ENCODE assay signal across 1 cellular context in the genomic region with DNA sequence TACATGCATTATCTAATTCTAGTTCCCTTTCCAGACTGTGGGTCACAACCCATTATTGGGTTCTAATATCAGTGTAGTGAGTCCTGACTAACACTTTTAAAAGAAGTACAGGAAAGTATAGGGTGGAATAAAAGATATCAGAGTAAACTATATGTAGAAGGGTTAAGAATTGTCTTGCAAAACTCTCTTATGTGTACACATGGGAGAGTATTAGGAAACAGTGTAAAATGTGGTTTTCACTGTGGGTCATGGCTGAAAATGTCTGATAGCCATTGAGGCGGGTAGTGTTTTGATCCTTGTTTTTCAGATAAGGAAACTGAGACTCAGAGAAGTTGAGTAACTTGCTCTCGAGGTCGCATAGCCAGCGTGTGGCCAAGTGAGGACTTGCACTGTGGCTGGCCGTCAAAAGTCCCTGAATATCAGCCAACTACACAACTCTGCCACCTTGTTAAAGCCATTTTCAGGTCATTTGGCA.
A peak's percentile ranks its signal among the peaks of the same experiment; 100 is the strongest.
TF ChIP-seq lines count a peak whose summit lies in the region.

No MANE protein-coding gene starts in this region.

TF ChIP-seq in HepG2, 621 proteins besides CTCF, POLR2A, EP300 and RAD21 (continued from another document and continues in another):
- TF ChIP-seq, protein P1, sequence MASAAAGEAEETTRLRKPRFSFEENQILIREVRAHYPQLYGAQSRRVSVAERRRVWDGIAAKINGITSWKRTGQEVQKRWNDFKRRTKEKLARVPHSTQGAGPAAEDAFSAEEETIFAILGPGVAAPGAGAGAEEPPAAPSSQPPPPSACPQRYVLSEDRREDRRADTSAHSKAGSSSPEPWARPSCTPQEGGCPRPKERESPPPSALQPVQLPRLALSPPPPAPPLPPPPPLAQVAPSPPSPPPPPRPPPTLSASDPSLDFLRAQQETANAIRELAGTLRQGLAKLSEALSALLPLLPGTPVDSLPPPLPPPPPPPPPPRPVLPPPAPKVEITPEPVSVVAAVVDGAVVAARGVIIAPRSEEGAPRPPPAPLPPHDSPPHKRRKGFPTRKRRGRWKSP (CRISPR knock-in tag; IDR thresholded peaks at IDR 0.05) = no peak
- TF ChIP-seq, protein P2, sequence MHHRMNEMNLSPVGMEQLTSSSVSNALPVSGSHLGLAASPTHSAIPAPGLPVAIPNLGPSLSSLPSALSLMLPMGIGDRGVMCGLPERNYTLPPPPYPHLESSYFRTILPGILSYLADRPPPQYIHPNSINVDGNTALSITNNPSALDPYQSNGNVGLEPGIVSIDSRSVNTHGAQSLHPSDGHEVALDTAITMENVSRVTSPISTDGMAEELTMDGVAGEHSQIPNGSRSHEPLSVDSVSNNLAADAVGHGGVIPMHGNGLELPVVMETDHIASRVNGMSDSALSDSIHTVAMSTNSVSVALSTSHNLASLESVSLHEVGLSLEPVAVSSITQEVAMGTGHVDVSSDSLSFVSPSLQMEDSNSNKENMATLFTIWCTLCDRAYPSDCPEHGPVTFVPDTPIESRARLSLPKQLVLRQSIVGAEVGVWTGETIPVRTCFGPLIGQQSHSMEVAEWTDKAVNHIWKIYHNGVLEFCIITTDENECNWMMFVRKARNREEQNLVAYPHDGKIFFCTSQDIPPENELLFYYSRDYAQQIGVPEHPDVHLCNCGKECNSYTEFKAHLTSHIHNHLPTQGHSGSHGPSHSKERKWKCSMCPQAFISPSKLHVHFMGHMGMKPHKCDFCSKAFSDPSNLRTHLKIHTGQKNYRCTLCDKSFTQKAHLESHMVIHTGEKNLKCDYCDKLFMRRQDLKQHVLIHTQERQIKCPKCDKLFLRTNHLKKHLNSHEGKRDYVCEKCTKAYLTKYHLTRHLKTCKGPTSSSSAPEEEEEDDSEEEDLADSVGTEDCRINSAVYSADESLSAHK (CRISPR knock-in tag; IDR thresholded peaks at IDR 0.05; ENCODE audit: borderline replicate concordance) = no peak
- TF ChIP-seq SRSF1 (optimal IDR thresholded peaks at IDR 0.05; ENCODE audit: low read depth, low read length) (no peak), ZMYM2 (CRISPR knock-in tag; IDR thresholded peaks at IDR 0.05) (0 out of 2 replicates have a peak, but pooled peaks have one; percentile 8), ZNF124 (CRISPR knock-in tag; IDR thresholded peaks at IDR 0.05) (no peak), YEATS2 (CRISPR knock-in tag; IDR thresholded peaks at IDR 0.05; ENCODE audit: borderline replicate concordance) (no peak), CREB1 (IDR thresholded peaks at IDR 0.05) (no peak), CREB1 (CRISPR knock-in tag; IDR thresholded peaks at IDR 0.05) (0 out of 2 replicates have a peak, but pooled peaks have one; percentile 44), THAP11 (CRISPR knock-in tag; IDR thresholded peaks at IDR 0.05) (no peak), RXRB (CRISPR knock-in tag; IDR thresholded peaks at IDR 0.05; ENCODE audit: borderline replicate concordance) (peak; percentile 54), TEAD3 (CRISPR knock-in tag; optimal IDR thresholded peaks at IDR 0.05; ENCODE audit: borderline replicate concordance) (peak; percentile 13), RAD51 (IDR thresholded peaks at IDR 0.05; ENCODE audit: borderline replicate concordance) (no peak), MIXL1 (CRISPR knock-in tag; IDR thresholded peaks at IDR 0.05) (no peak), TMF1 (CRISPR knock-in tag; IDR thresholded peaks at IDR 0.05; ENCODE audit: low read depth) (no peak), ZNF264 (CRISPR knock-in tag; IDR thresholded peaks at IDR 0.05) (no peak), ZMAT3 (CRISPR knock-in tag; conservative IDR thresholded peaks at IDR 0.05) (no peak), ZNF367 (CRISPR knock-in tag; IDR thresholded peaks at IDR 0.05; ENCODE audit: borderline replicate concordance) (no peak), ZNF225 (CRISPR knock-in tag; IDR thresholded peaks at IDR 0.05) (no peak), ZNF251 (CRISPR knock-in tag; IDR thresholded peaks at IDR 0.05) (no peak), ZKSCAN5 (CRISPR knock-in tag; IDR thresholded peaks at IDR 0.05) (no peak), KDM5B (CRISPR knock-in tag; IDR thresholded peaks at IDR 0.05; ENCODE audit: borderline replicate concordance) (no peak), YEATS4 (CRISPR knock-in tag; IDR thresholded peaks at IDR 0.05; ENCODE audit: borderline replicate concordance) (no peak), ZNF143 (CRISPR knock-in tag; IDR thresholded peaks at IDR 0.05) (no peak), RNF2 (conservative IDR thresholded peaks at IDR 0.05; ENCODE audit: low read depth) (no peak), SNRNP70 (IDR thresholded peaks at IDR 0.05; ENCODE audit: low read depth, low read length) (no peak), KLF6 (CRISPR knock-in tag; IDR thresholded peaks at IDR 0.05) (peak; percentile 33; the same call in 1 of the 2 replicates), KDM2A (CRISPR knock-in tag; IDR thresholded peaks at IDR 0.05; ENCODE audit: borderline replicate concordance, low read depth) (no peak; the same call in 1 of the 2 replicates), ZNF567 (CRISPR knock-in tag; IDR thresholded peaks at IDR 0.05; ENCODE audit: borderline replicate concordance) (no peak), RORA (CRISPR knock-in tag; IDR thresholded peaks at IDR 0.05) (no peak), ZNF781 (CRISPR knock-in tag; IDR thresholded peaks at IDR 0.05; ENCODE audit: borderline replicate concordance, not compliant biosample characterization) (no peak), SALL1 (CRISPR knock-in tag; IDR thresholded peaks at IDR 0.05) (peak; percentile 62; the same call in 1 of the 2 replicates)
- TF ChIP-seq, protein P3, sequence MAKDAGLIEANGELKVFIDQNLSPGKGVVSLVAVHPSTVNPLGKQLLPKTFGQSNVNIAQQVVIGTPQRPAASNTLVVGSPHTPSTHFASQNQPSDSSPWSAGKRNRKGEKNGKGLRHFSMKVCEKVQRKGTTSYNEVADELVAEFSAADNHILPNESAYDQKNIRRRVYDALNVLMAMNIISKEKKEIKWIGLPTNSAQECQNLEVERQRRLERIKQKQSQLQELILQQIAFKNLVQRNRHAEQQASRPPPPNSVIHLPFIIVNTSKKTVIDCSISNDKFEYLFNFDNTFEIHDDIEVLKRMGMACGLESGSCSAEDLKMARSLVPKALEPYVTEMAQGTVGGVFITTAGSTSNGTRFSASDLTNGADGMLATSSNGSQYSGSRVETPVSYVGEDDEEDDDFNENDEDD (CRISPR knock-in tag; IDR thresholded peaks at IDR 0.05; ENCODE audit: borderline replicate concordance) = no peak
- TF ChIP-seq, protein P4, sequence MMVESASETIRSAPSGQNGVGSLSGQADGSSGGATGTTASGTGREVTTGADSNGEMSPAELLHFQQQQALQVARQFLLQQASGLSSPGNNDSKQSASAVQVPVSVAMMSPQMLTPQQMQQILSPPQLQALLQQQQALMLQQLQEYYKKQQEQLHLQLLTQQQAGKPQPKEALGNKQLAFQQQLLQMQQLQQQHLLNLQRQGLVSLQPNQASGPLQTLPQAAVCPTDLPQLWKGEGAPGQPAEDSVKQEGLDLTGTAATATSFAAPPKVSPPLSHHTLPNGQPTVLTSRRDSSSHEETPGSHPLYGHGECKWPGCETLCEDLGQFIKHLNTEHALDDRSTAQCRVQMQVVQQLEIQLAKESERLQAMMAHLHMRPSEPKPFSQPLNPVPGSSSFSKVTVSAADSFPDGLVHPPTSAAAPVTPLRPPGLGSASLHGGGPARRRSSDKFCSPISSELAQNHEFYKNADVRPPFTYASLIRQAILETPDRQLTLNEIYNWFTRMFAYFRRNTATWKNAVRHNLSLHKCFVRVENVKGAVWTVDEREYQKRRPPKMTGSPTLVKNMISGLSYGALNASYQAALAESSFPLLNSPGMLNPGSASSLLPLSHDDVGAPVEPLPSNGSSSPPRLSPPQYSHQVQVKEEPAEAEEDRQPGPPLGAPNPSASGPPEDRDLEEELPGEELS (CRISPR knock-in tag; IDR thresholded peaks at IDR 0.05) = 0 out of 2 replicates have a peak, but pooled peaks have one; percentile 27
- TF ChIP-seq, protein P5, sequence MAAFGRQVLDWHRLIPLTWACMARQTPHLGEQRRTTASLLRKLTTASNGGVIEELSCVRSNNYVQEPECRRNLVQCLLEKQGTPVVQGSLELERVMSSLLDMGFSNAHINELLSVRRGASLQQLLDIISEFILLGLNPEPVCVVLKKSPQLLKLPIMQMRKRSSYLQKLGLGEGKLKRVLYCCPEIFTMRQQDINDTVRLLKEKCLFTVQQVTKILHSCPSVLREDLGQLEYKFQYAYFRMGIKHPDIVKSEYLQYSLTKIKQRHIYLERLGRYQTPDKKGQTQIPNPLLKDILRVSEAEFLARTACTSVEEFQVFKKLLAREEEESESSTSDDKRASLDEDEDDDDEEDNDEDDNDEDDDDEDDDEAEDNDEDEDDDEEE (CRISPR knock-in tag; IDR thresholded peaks at IDR 0.05) = no peak
- TF ChIP-seq, protein P6, sequence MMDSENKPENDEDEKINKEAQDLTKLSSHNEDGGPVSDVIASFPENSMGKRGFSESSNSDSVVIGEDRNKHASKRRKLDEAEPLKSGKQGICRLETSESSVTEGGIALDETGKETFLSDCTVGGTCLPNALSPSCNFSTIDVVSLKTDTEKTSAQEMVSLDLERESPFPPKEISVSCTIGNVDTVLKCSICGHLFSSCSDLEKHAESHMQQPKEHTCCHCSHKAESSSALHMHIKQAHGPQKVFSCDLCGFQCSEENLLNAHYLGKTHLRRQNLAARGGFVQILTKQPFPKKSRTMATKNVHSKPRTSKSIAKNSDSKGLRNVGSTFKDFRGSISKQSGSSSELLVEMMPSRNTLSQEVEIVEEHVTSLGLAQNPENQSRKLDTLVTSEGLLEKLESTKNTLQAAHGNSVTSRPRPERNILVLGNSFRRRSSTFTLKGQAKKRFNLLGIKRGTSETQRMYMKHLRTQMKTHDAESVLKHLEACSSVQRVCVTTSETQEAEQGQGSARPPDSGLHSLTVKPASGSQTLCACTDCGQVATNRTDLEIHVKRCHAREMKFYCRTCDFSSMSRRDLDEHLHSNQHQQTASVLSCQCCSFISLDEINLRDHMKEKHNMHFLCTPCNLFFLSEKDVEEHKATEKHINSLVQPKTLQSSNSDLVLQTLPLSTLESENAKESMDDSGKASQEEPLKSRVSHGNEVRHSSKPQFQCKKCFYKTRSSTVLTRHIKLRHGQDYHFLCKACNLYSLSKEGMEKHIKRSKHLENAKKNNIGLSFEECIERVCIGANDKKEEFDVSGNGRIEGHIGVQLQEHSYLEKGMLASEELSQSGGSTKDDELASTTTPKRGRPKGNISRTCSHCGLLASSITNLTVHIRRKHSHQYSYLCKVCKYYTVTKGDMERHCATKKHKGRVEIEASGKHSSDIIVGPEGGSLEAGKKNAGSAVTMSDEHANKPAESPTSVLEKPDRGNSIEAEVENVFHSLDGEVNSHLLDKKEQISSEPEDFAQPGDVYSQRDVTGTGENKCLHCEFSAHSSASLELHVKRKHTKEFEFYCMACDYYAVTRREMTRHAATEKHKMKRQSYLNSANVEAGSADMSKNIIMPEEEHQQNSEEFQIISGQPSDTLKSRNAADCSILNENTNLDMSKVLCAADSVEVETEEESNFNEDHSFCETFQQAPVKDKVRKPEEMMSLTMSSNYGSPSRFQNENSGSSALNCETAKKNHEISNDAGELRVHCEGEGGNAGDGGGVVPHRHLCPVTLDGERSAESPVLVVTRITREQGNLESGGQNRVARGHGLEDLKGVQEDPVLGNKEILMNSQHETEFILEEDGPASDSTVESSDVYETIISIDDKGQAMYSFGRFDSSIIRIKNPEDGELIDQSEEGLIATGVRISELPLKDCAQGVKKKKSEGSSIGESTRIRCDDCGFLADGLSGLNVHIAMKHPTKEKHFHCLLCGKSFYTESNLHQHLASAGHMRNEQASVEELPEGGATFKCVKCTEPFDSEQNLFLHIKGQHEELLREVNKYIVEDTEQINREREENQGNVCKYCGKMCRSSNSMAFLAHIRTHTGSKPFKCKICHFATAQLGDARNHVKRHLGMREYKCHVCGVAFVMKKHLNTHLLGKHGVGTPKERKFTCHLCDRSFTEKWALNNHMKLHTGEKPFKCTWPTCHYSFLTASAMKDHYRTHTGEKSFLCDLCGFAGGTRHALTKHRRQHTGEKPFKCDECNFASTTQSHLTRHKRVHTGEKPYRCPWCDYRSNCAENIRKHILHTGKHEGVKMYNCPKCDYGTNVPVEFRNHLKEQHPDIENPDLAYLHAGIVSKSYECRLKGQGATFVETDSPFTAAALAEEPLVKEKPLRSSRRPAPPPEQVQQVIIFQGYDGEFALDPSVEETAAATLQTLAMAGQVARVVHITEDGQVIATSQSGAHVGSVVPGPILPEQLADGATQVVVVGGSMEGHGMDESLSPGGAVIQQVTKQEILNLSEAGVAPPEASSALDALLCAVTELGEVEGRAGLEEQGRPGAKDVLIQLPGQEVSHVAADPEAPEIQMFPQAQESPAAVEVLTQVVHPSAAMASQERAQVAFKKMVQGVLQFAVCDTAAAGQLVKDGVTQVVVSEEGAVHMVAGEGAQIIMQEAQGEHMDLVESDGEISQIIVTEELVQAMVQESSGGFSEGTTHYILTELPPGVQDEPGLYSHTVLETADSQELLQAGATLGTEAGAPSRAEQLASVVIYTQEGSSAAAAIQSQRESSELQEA (CRISPR knock-in tag; IDR thresholded peaks at IDR 0.05; ENCODE audit: not compliant biosample characterization) = no peak
- TF ChIP-seq, protein P7, sequence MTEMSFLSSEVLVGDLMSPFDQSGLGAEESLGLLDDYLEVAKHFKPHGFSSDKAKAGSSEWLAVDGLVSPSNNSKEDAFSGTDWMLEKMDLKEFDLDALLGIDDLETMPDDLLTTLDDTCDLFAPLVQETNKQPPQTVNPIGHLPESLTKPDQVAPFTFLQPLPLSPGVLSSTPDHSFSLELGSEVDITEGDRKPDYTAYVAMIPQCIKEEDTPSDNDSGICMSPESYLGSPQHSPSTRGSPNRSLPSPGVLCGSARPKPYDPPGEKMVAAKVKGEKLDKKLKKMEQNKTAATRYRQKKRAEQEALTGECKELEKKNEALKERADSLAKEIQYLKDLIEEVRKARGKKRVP (CRISPR knock-in tag; IDR thresholded peaks at IDR 0.05) = no peak
- TF ChIP-seq, protein P8, sequence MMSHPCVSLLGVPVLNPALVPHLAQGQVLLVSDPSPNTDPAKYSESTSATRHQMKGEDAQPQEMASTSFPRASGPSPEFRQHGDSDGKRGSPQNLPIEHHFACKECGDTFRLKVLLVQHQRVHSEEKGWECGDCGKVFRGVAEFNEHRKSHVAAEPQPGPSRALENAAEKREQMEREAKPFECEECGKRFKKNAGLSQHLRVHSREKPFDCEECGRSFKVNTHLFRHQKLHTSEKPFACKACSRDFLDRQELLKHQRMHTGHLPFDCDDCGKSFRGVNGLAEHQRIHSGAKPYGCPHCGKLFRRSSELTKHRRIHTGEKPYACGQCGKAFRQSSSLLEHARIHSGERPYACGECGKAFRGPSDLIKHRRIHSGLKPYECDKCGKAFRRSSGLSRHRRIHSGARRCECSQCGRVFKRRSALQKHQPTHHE (CRISPR knock-in tag; IDR thresholded peaks at IDR 0.05; ENCODE audit: borderline replicate concordance) = no peak
